ENCODE assay signal across 8 cellular contexts in the genomic region with DNA sequence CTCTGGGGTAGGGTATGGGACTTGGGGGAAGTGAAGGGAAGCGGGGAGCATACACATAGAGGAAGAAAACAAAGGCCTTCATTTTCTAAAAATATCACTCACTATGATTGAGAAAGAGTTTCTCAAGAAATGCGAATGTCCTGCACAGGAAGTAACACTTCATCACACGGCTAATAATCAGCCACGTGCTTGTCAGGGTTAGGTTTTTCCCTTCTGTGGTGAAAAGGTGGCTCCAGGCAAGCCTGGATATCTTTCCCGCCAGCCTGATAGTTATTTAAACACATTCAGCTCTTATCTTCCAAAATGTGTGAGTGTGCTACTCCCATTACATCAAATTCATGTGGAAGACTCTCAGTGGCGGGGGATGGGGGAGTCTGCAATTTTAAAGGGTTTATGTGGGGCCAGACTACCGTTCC.
A peak's percentile ranks its signal among the peaks of the same experiment; 100 is the strongest.
DNase-seq lines count a peak whose midpoint lies in the region; ATAC-seq and TF ChIP-seq lines count a peak whose summit lies in the region.

No MANE protein-coding gene starts in this region.

- no peaks in the 10 kb centered on the region for H3K36me3 ChIP-seq in right atrium auricular region

- peak overlapping the region; percentile 40 to 41 for H3K27ac ChIP-seq in right atrium auricular region

- peaks cover 0 to 31% of the 10 kb centered on the region in 2 donors for H3K4me1 ChIP-seq in right atrium auricular region

- H3K9me3 ChIP-seq in right atrium auricular region: no peaks in the 10 kb centered on the region

- H3K4me3 ChIP-seq in NB4 (ENCODE audit: low read depth, low read length): no peak overlapping the region
- no peak overlapping the region for H3K4me3 ChIP-seq in right atrium auricular region

- DNase-seq in Caki2 (ENCODE audit: low read depth): peak; percentile 38
- peak; percentile 85 for DNase-seq in NB4 (ENCODE audit: low read depth)
- DNase-seq in right atrium auricular region (ENCODE audit: low spot score): peak; percentile 68
- no peak for DNase-seq in SW 1271 (lab: John Stamatoyannopoulos, UW)
- no peak for DNase-seq in inferior parietal cortex (ENCODE audit: extremely low spot score)
- no peak for DNase-seq in NCI-H1930 (lab: John Stamatoyannopoulos, UW)
- no peak for DNase-seq in kidney glomerular epithelial cell (lab: John Stamatoyannopoulos, UW)

- no peak for TF ChIP-seq POLR2A in NB4 (IDR thresholded peaks at IDR 0.05; ENCODE audit: extremely low read depth, insufficient read length)

- in situ Hi-C loops in Caki2 (cut with HindIII; ENCODE audit: low pct_unique_long_range_greater_than_20kb, low sequenced_read_pairs): no loop called here

- TF ChIP-seq CTCF in NB4 (IDR thresholded peaks at IDR 0.05; ENCODE audit: low read depth, low read length): no peak
- no peak for TF ChIP-seq CTCF in right atrium auricular region (IDR thresholded peaks at IDR 0.05)

- peak; percentile 46 for ATAC-seq in GM21786 (IDR thresholded peaks at IDR 0.05; ENCODE audit: unreplicated experiment)

- no peaks in the 10 kb centered on the region for H3K27me3 ChIP-seq in right atrium auricular region

Comparison
In these comparisons a context has a peak if more than half of its experiments do, and no peak if none do; other contexts are left out.
1. DNase-seq: peak in Caki2 (single experiment), NB4 (single experiment) and right atrium auricular region (single experiment); none in SW 1271 (0 of 2), inferior parietal cortex (single experiment), NCI-H1930 (0 of 2) and kidney glomerular epithelial cell (single experiment).